Comparison of ENCODE assay signal across 7 cellular contexts in genomic region chr15:50051811-50052419, GRCh38.
A peak's percentile ranks its signal among the peaks of the same experiment; 100 is the strongest.
DNase-seq lines count a peak whose midpoint lies in the region; ATAC-seq and FAIRE-seq lines count a peak whose summit lies in the region.

No MANE protein-coding gene starts in this region.

- DNase-seq in Daoy (ENCODE audit: low read depth) (peak; percentile 17), HS-5 (ENCODE audit: low read depth) (peak; percentile 51), RPMI8226 (peak; percentile 32), midbrain (lab: John Stamatoyannopoulos, UW) (peak; percentile 80)
- no peak for DNase-seq in central memory CD4-positive, alpha-beta T cell

- ATAC-seq in GM18519 (IDR thresholded peaks at IDR 0.05; ENCODE audit: low FRiP score, unreplicated experiment): no peak

- FAIRE-seq in endometrium (lab: Jason Lieb, UNC): peak; percentile 73
